In the genomic region with DNA sequence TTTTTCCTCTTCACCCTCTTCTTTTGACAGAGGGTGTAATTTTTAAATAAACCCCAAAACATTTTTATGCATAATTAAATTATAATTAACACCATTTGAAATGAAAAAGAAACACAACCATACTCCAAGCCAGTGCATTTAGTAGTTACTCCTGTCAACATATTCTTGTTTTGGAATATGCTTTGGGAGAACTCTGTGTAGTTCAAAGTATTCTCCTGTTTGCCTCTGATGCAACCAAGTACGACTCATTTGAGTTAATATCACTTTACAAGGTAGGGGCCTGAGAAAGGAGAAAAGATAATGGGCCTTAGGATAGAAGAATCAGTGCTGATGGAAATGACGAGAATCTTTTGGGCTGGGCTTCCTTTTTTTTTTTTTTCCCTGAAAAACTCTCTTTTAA, we compare ENCODE assay signal across 1 cellular context.
TF ChIP-seq lines count a peak whose summit lies in the region.

No MANE protein-coding gene starts in this region.

TF ChIP-seq in WTC11, 78 proteins besides CTCF, POLR2A, EP300 and RAD21 (continued from another document):
- TF ChIP-seq NFYB (CRISPR knock-in tag; conservative IDR thresholded peaks at IDR 0.05; ENCODE audit: low read depth) (no peak), GABPB1 (CRISPR knock-in tag; IDR thresholded peaks at IDR 0.05) (no peak), FOXP1 (CRISPR knock-in tag; IDR thresholded peaks at IDR 0.05; ENCODE audit: borderline replicate concordance) (no peak), TCF7 (CRISPR knock-in tag; IDR thresholded peaks at IDR 0.05; ENCODE audit: low read depth) (no peak), SMAD4 (CRISPR knock-in tag; IDR thresholded peaks at IDR 0.05) (no peak), ZNF396 (CRISPR knock-in tag; IDR thresholded peaks at IDR 0.05; ENCODE audit: borderline replicate concordance) (no peak), ZNF263 (CRISPR knock-in tag; IDR thresholded peaks at IDR 0.05; ENCODE audit: low read depth) (no peak), CBFB (CRISPR knock-in tag; IDR thresholded peaks at IDR 0.05; ENCODE audit: low read depth) (no peak), SMAD3 (CRISPR knock-in tag; IDR thresholded peaks at IDR 0.05; ENCODE audit: borderline replicate concordance) (no peak)
- TF ChIP-seq, protein P1, sequence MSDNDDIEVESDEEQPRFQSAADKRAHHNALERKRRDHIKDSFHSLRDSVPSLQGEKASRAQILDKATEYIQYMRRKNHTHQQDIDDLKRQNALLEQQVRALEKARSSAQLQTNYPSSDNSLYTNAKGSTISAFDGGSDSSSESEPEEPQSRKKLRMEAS (CRISPR knock-in tag; IDR thresholded peaks at IDR 0.05), result no peak
